14 cellular contexts compared by ENCODE assay signal in the genomic region with DNA sequence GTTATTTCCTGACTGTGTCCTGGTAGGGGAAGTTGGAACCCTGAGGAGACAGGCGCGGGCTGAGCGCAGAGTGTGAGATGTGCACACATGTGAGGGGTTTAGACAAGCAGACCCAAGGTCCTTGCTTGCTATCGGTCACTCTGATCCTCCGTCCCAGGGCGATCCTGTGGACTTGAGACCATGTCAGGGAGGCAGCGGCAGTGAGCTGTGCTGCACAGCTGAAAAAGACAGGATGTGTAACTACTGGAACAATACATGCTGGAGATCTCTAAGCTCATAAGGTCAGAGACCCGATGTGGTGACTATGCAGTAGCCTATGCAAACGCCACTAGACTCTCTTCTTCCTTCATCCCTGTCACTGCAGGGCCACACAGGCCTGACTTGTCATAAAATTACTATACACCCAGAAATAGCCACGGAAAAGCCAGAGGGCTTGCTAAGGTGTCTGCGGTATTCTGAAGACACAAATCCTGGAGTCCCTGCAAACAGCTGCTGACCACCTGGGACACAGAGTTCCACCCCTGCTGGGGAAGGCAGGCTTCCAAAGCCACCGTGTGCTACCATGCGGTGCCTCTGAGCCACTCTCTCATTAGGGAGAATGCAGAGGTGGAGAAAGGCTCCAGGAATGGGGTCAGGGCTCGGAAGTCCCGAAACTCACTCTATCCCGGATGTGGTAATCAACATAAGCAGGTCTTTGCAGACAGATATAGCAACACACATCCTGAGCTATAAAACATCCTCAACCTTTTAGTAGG.
DNase-seq lines count a peak whose midpoint lies in the region; ATAC-seq and TF ChIP-seq lines count a peak whose summit lies in the region.
"Had no signal": no experiment of that assay in that cellular context is flagged by ENCODE, and none has a peak within 500 bp of the region (broad histone marks: within the 10 kb centered on the region; RNA-seq: fewer than 3 reads in every experiment).

No MANE protein-coding gene starts in this region.

- H3K4me1 ChIP-seq in endodermal cell (ENCODE audit: control insufficient read depth, insufficient read depth, low read length): no peaks in the 10 kb centered on the region
- H3K4me1 ChIP-seq in muscle layer of duodenum (ENCODE audit: control insufficient read depth in 1 of 2, insufficient read depth in 2 of 2, low read length in 2 of 2): peaks cover 0 to 23% of the 10 kb centered on the region in 2 donors
- H3K4me1 ChIP-seq in transverse colon: peaks cover 21 to 58% (median 28%) of the 10 kb centered on the region in 4 donors
- H3K4me1 ChIP-seq: Caco-2 had no signal

- TF ChIP-seq EP300 in transverse colon (IDR thresholded peaks at IDR 0.05; ENCODE audit: low read depth): no peak

- no peaks in the 10 kb centered on the region for H3K27me3 ChIP-seq in endodermal cell (ENCODE audit: control insufficient read depth, insufficient read depth, low read length, poor library complexity, severe bottlenecking)
- H3K27me3 ChIP-seq in muscle layer of duodenum (ENCODE audit: low read depth, low read length): no peaks in the 10 kb centered on the region
- no peaks in the 10 kb centered on the region for H3K27me3 ChIP-seq in transverse colon

- H3K4me1 Mint-ChIP-seq in activated CD4-positive, alpha-beta memory T cell treated with anti-CD3 and anti-CD28 coated beads, Interleukin-2, amount 10 ng/mL, durations not matched to agents 7 days and 5 days: peaks cover 42% of the 10 kb centered on the region
- H3K4me1 Mint-ChIP-seq in activated CD4-positive, alpha-beta memory T cell treated with anti-CD3 and anti-CD28 coated beads for 36 hours (ENCODE audit: low read depth): peaks cover 21% of the 10 kb centered on the region
- H3K4me1 Mint-ChIP-seq in endodermal cell: no peaks in the 10 kb centered on the region
- H3K4me1 Mint-ChIP-seq in activated T-cell treated with anti-CD3 and anti-CD28 coated beads, Interleukin-2, amount 50 U/mL, for 4 hours (ENCODE audit: low read depth): peaks cover 18% of the 10 kb centered on the region

- 83 to 90% methylated on average over 13 to 16 of the region's 16 CpGs for WGBS in endodermal cell (ENCODE audit: insufficient coverage in 1 of 2, insufficient read length in 1 of 2), 2 experiments
- 79% methylated on average over 16 of the region's 16 CpGs; no CpG with 5 or more reads in 1 of the 2 donors for WGBS in transverse colon (ENCODE audit: low coverage in 1 of 2), 2 donors

- H3K27ac ChIP-seq in endodermal cell (ENCODE audit: low read depth, low read length): no peak overlapping the region
- H3K27ac ChIP-seq in muscle layer of duodenum (ENCODE audit: low read length): peak overlapping the region; percentile 42
- peak overlapping the region; percentile 78 to 83 (median 78) for H3K27ac ChIP-seq in transverse colon

- no peak for TF ChIP-seq POLR2A in transverse colon (IDR thresholded peaks at IDR 0.05)

- H3K36me3 ChIP-seq in endodermal cell (ENCODE audit: control insufficient read depth, insufficient read depth, low read length) (peaks cover 72% of the 10 kb centered on the region), muscle layer of duodenum (ENCODE audit: control insufficient read depth in 1 of 2, insufficient read depth in 2 of 2, low read length in 2 of 2) (peaks cover 0 to 11% of the 10 kb centered on the region in 2 donors), transverse colon (no peaks in the 10 kb centered on the region)

- H3K9me3 ChIP-seq in endodermal cell (ENCODE audit: control insufficient read depth, low read length): no peaks in the 10 kb centered on the region
- no peaks in the 10 kb centered on the region for H3K9me3 ChIP-seq in muscle layer of duodenum (ENCODE audit: control insufficient read depth in 1 of 2, low read length in 2 of 2)
- H3K9me3 ChIP-seq in transverse colon: no peaks in the 10 kb centered on the region
- H3K9me3 ChIP-seq: Caco-2 had no signal

- no peak overlapping the region for H3K27ac Mint-ChIP-seq in activated CD4-positive, alpha-beta memory T cell treated with anti-CD3 and anti-CD28 coated beads, Interleukin-2, amount 10 ng/mL, durations not matched to agents 7 days and 5 days
- H3K27ac Mint-ChIP-seq in activated CD4-positive, alpha-beta memory T cell treated with anti-CD3 and anti-CD28 coated beads for 36 hours: no peak overlapping the region
- no peak overlapping the region for H3K27ac Mint-ChIP-seq in endodermal cell
- no peak overlapping the region for H3K27ac Mint-ChIP-seq in activated naive CD4-positive, alpha-beta T cell treated with anti-CD3 and anti-CD28 coated beads, Interleukin-2, amount 50 U/mL, for 72 hours
- H3K27ac Mint-ChIP-seq: activated T-cell treated with anti-CD3 and anti-CD28 coated beads, Interleukin-2, amount 50 U/mL, for 24 hours had no signal

- H3K9me3 Mint-ChIP-seq in activated CD4-positive, alpha-beta memory T cell treated with anti-CD3 and anti-CD28 coated beads, Interleukin-2, amount 10 ng/mL, durations not matched to agents 7 days and 5 days: no peaks in the 10 kb centered on the region
- no peaks in the 10 kb centered on the region for H3K9me3 Mint-ChIP-seq in activated CD4-positive, alpha-beta memory T cell treated with anti-CD3 and anti-CD28 coated beads for 36 hours
- no peaks in the 10 kb centered on the region for H3K9me3 Mint-ChIP-seq in endodermal cell
- H3K9me3 Mint-ChIP-seq in activated T-cell treated with anti-CD3 and anti-CD28 coated beads, Interleukin-2, amount 50 U/mL, for 4 hours: no peaks in the 10 kb centered on the region
- H3K9me3 Mint-ChIP-seq in activated naive CD4-positive, alpha-beta T cell treated with anti-CD3 and anti-CD28 coated beads, Interleukin-2, amount 50 U/mL, for 72 hours: no peaks in the 10 kb centered on the region
- H3K9me3 Mint-ChIP-seq: activated T-cell treated with anti-CD3 and anti-CD28 coated beads, Interleukin-2, amount 50 U/mL, for 24 hours had no signal

- H3K27me3 Mint-ChIP-seq in activated CD4-positive, alpha-beta memory T cell treated with anti-CD3 and anti-CD28 coated beads, Interleukin-2, amount 10 ng/mL, durations not matched to agents 7 days and 5 days: peaks cover 6% of the 10 kb centered on the region
- peaks cover 2% of the 10 kb centered on the region for H3K27me3 Mint-ChIP-seq in activated CD4-positive, alpha-beta memory T cell treated with anti-CD3 and anti-CD28 coated beads for 36 hours
- no peaks in the 10 kb centered on the region for H3K27me3 Mint-ChIP-seq in endodermal cell (ENCODE audit: insufficient read depth)
- H3K27me3 Mint-ChIP-seq in activated T-cell treated with anti-CD3 and anti-CD28 coated beads, Interleukin-2, amount 50 U/mL, for 4 hours (ENCODE audit: low read depth): no peaks in the 10 kb centered on the region
- H3K27me3 Mint-ChIP-seq: activated T-cell treated with anti-CD3 and anti-CD28 coated beads, Interleukin-2, amount 50 U/mL, for 24 hours had no signal

- no peak for ATAC-seq in activated T-cell treated with anti-CD3 and anti-CD28 coated beads, Interleukin-2, amount 50 U/mL, for 4 hours
- ATAC-seq in activated naive CD4-positive, alpha-beta T cell treated with anti-CD3 and anti-CD28 coated beads, Interleukin-2, amount 50 U/mL, for 72 hours: no peak
- ATAC-seq: K562 had no signal

- DNase-seq in activated CD4-positive, alpha-beta memory T cell treated with anti-CD3 and anti-CD28 coated beads, Interleukin-2, amount 10 ng/mL, durations not matched to agents 7 days and 5 days: peak; percentile 15
- no peak for DNase-seq in activated CD4-positive, alpha-beta memory T cell treated with anti-CD3 and anti-CD28 coated beads for 36 hours
- DNase-seq in endodermal cell (peak; percentile 27), transverse colon (peak; percentile 19), DMS53 treated with DMSO at 0.1 percent for 48 hours (lab: John Stamatoyannopoulos, UW; ENCODE audit: unreplicated experiment) (no peak)
- DNase-seq in activated T-cell treated with anti-CD3 and anti-CD28 coated beads, Interleukin-2, amount 50 U/mL, for 4 hours: no peak
- no peak for DNase-seq in activated naive CD4-positive, alpha-beta T cell treated with anti-CD3 and anti-CD28 coated beads, Interleukin-2, amount 50 U/mL, for 72 hours (ENCODE audit: low spot score in 2 of 2)
- DNase-seq: activated CD4-positive, CD25-positive, alpha-beta regulatory T cell treated with anti-CD3 and anti-CD28 coated beads, Interleukin-2, amount 50 U/mL, for 72 hours; Caco-2; NCI-H1930; retina had no signal

- CTCF ChIA-PET in activated CD4-positive, alpha-beta memory T cell treated with anti-CD3 and anti-CD28 coated beads, Interleukin-2, amount 10 ng/mL, durations not matched to agents 7 days and 5 days (lab: Charles Lee): interaction anchor here (1.1 kb wide), 1 partner anchor 188 kb away, joined by 3 read pairs; no protein-coding TSS in a partner anchor
- CTCF ChIA-PET in activated CD4-positive, alpha-beta memory T cell treated with anti-CD3 and anti-CD28 coated beads for 36 hours (lab: Charles Lee): interaction anchor here (1.1 kb wide), 1 partner anchor 188 kb away, joined by 4 read pairs; no protein-coding TSS in a partner anchor

- intact Hi-C loops in activated CD4-positive, alpha-beta memory T cell treated with anti-CD3 and anti-CD28 coated beads for 36 hours (cut with micrococcal nuclease): no loop called here
- intact Hi-C loops in transverse colon (cut with DNase I; ENCODE audit: low total_unique reads): no loop called here

- H3K4me3 Mint-ChIP-seq in activated CD4-positive, alpha-beta memory T cell treated with anti-CD3 and anti-CD28 coated beads, Interleukin-2, amount 10 ng/mL, durations not matched to agents 7 days and 5 days: no peak overlapping the region
- H3K4me3 Mint-ChIP-seq in activated CD4-positive, alpha-beta memory T cell treated with anti-CD3 and anti-CD28 coated beads for 36 hours: no peak overlapping the region
- H3K4me3 Mint-ChIP-seq in endodermal cell: no peak overlapping the region
- no peak overlapping the region for H3K4me3 Mint-ChIP-seq in activated T-cell treated with anti-CD3 and anti-CD28 coated beads, Interleukin-2, amount 50 U/mL, for 4 hours
- H3K4me3 Mint-ChIP-seq: activated T-cell treated with anti-CD3 and anti-CD28 coated beads, Interleukin-2, amount 50 U/mL, for 24 hours had no signal

- H3K9ac ChIP-seq in endodermal cell (ENCODE audit: extremely low read depth, low read length, poor library complexity, severe bottlenecking): no peak overlapping the region

- in situ Hi-C loops in transverse colon (cut with MboI; ENCODE audit: low pct_ligation_motif_present in 1 of 4, low pct_unique_long_range_greater_than_20kb in 1 of 4, low sequenced_read_pairs in 3 of 4): loop anchor here in 3 of 4 donors (25.0 kb wide), 3 partner anchors 106 to 519 kb away; a partner anchor contains a TSS

- H3K36me3 Mint-ChIP-seq in activated CD4-positive, alpha-beta memory T cell treated with anti-CD3 and anti-CD28 coated beads, Interleukin-2, amount 10 ng/mL, durations not matched to agents 7 days and 5 days (ENCODE audit: low read depth): peaks cover 2% of the 10 kb centered on the region
- no peaks in the 10 kb centered on the region for H3K36me3 Mint-ChIP-seq in activated CD4-positive, alpha-beta memory T cell treated with anti-CD3 and anti-CD28 coated beads for 36 hours
- peaks cover 40% of the 10 kb centered on the region for H3K36me3 Mint-ChIP-seq in endodermal cell (ENCODE audit: low read depth)
- no peaks in the 10 kb centered on the region for H3K36me3 Mint-ChIP-seq in activated T-cell treated with anti-CD3 and anti-CD28 coated beads, Interleukin-2, amount 50 U/mL, for 4 hours (ENCODE audit: insufficient read depth)
- no peaks in the 10 kb centered on the region for H3K36me3 Mint-ChIP-seq in activated naive CD4-positive, alpha-beta T cell treated with anti-CD3 and anti-CD28 coated beads, Interleukin-2, amount 50 U/mL, for 72 hours

- POLR2A ChIA-PET in activated CD4-positive, alpha-beta memory T cell treated with anti-CD3 and anti-CD28 coated beads, Interleukin-2, amount 10 ng/mL, durations not matched to agents 7 days and 5 days (lab: Charles Lee): no interaction called here
- POLR2A ChIA-PET in activated CD4-positive, alpha-beta memory T cell treated with anti-CD3 and anti-CD28 coated beads for 36 hours (lab: Charles Lee): no interaction called here

- no peak overlapping the region for H3K4me3 ChIP-seq in endodermal cell (ENCODE audit: low read length)
- H3K4me3 ChIP-seq in muscle layer of duodenum (ENCODE audit: low read depth in 1 of 2, low read length in 2 of 2): no peak overlapping the region
- no peak overlapping the region for H3K4me3 ChIP-seq in transverse colon
- H3K4me3 ChIP-seq: K562 had no signal

- no peak for TF ChIP-seq CTCF in endodermal cell (conservative IDR thresholded peaks at IDR 0.05)
- TF ChIP-seq CTCF in transverse colon (IDR thresholded peaks at IDR 0.05): no peak

Comparison
In these comparisons a context has a peak if more than half of its experiments do, and no peak if none do; other contexts are left out.
1. DNase-seq: peak in activated CD4-positive, alpha-beta memory T cell treated with anti-CD3 and anti-CD28 coated beads, Interleukin-2, amount 10 ng/mL, durations not matched to agents 7 days and 5 days (single experiment), endodermal cell (single experiment) and transverse colon (single experiment); none in activated CD4-positive, alpha-beta memory T cell treated with anti-CD3 and anti-CD28 coated beads for 36 hours (single experiment), DMS53 treated with DMSO at 0.1 percent for 48 hours (single experiment), activated T-cell treated with anti-CD3 and anti-CD28 coated beads, Interleukin-2, amount 50 U/mL, for 4 hours (single experiment) and activated naive CD4-positive, alpha-beta T cell treated with anti-CD3 and anti-CD28 coated beads, Interleukin-2, amount 50 U/mL, for 72 hours (0 of 2).